Comparison of ENCODE assay signal across 1 cellular context in the genomic region with DNA sequence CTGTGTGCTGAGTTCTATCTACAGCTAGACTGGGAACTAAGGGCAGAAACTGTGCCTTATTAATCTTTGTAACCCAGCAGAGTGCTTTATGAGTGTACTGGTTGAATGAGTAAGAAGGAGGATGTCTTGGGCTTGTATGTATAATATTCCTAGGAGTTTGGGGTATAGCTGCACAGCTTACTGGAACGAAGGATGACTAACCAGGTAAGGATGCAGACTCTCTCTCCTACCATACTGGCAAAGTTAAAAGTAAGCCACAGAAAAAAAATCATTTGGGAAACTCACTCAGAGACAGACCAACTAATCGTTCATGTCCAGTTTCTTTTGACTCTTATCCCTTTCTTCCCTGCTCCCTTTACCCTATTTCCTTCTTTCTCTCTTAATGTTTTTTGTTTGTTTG.
TF ChIP-seq lines count a peak whose summit lies in the region.

No MANE protein-coding gene starts in this region.

TF ChIP-seq in HepG2, 621 proteins besides CTCF, POLR2A, EP300 and RAD21 (continued from another document):
- TF ChIP-seq, protein P1, sequence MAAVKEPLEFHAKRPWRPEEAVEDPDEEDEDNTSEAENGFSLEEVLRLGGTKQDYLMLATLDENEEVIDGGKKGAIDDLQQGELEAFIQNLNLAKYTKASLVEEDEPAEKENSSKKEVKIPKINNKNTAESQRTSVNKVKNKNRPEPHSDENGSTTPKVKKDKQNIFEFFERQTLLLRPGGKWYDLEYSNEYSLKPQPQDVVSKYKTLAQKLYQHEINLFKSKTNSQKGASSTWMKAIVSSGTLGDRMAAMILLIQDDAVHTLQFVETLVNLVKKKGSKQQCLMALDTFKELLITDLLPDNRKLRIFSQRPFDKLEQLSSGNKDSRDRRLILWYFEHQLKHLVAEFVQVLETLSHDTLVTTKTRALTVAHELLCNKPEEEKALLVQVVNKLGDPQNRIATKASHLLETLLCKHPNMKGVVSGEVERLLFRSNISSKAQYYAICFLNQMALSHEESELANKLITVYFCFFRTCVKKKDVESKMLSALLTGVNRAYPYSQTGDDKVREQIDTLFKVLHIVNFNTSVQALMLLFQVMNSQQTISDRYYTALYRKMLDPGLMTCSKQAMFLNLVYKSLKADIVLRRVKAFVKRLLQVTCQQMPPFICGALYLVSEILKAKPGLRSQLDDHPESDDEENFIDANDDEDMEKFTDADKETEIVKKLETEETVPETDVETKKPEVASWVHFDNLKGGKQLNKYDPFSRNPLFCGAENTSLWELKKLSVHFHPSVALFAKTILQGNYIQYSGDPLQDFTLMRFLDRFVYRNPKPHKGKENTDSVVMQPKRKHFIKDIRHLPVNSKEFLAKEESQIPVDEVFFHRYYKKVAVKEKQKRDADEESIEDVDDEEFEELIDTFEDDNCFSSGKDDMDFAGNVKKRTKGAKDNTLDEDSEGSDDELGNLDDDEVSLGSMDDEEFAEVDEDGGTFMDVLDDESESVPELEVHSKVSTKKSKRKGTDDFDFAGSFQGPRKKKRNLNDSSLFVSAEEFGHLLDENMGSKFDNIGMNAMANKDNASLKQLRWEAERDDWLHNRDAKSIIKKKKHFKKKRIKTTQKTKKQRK (IDR thresholded peaks at IDR 0.05; ENCODE audit: low read length) = no peak
- TF ChIP-seq SUZ12 (IDR thresholded peaks at IDR 0.05; ENCODE audit: low read depth, low read length) = no peak
- TF ChIP-seq PAF1 (CRISPR knock-in tag; IDR thresholded peaks at IDR 0.05) = no peak
